In genomic region chr11:120235024-120235628, GRCh38 we compare ENCODE assay signal across 8 cellular contexts. TPM values are rescaled to one million over a fixed set of nuclear protein-coding genes. Genes with fewer than 3 reads are reported as not detected.
A peak's percentile ranks its signal among the peaks of the same experiment; 100 is the strongest.
DNase-seq lines count a peak whose midpoint lies in the region; ATAC-seq and TF ChIP-seq lines count a peak whose summit lies in the region.

No MANE protein-coding gene starts in this region.

- DNase-seq in AG08396 (ENCODE audit: low spot score) (peak; percentile 71), NCI-H2196 treated with DMSO at 0.1 percent for 48 hours (lab: John Stamatoyannopoulos, UW; ENCODE audit: unreplicated experiment) (peak; percentile 25), epithelial cell of proximal tubule (ENCODE audit: low read depth) (no peak), ureter (ENCODE audit: low spot score) (peak; percentile 74), AML-193 (lab: John Stamatoyannopoulos, UW) (no peak)
- DNase-seq in activated CD4-positive, alpha-beta memory T cell treated with anti-CD3 and anti-CD28 coated beads, Interleukin-2, amount 10 ng/mL, durations not matched to agents 7 days and 5 days: peak; percentile 72

- no peak overlapping the region for H3K27ac Mint-ChIP-seq in activated CD4-positive, alpha-beta memory T cell treated with anti-CD3 and anti-CD28 coated beads, Interleukin-2, amount 10 ng/mL, durations not matched to agents 7 days and 5 days

- TF ChIP-seq EP300 in neural cell (conservative IDR thresholded peaks at IDR 0.05; ENCODE audit: poor library complexity, severe bottlenecking): no peak

- H2AFZ ChIP-seq in neural cell (ENCODE audit: low read depth, low read length): no peak overlapping the region

- peak; percentile 54 for ATAC-seq in GM19351 (IDR thresholded peaks at IDR 0.05; ENCODE audit: unreplicated experiment)

- POLR2A ChIA-PET in activated CD4-positive, alpha-beta memory T cell treated with anti-CD3 and anti-CD28 coated beads, Interleukin-2, amount 10 ng/mL, durations not matched to agents 7 days and 5 days (lab: Charles Lee): interaction anchor here (1.0 kb wide), 1 partner anchor 10 kb away, joined by 3 read pairs; no protein-coding TSS in a partner anchor

- no peaks in the 10 kb centered on the region for H3K79me2 ChIP-seq in neural cell (replicated peaks; ENCODE audit: insufficient read depth, low read length)

- no peak overlapping the region for H3K27ac ChIP-seq in neural cell (ENCODE audit: low read length)

- no peaks in the 10 kb centered on the region for H3K9me3 Mint-ChIP-seq in activated CD4-positive, alpha-beta memory T cell treated with anti-CD3 and anti-CD28 coated beads, Interleukin-2, amount 10 ng/mL, durations not matched to agents 7 days and 5 days

- no peaks in the 10 kb centered on the region for H3K4me1 Mint-ChIP-seq in activated CD4-positive, alpha-beta memory T cell treated with anti-CD3 and anti-CD28 coated beads, Interleukin-2, amount 10 ng/mL, durations not matched to agents 7 days and 5 days

- CTCF ChIA-PET in activated CD4-positive, alpha-beta memory T cell treated with anti-CD3 and anti-CD28 coated beads, Interleukin-2, amount 10 ng/mL, durations not matched to agents 7 days and 5 days (lab: Charles Lee): interaction anchor here (1.5 to 13.2 kb wide), 5 partner anchors 12 to 67 kb away, joined by 3 to 272 read pairs (median 8); no protein-coding TSS in a partner anchor

- H3K9me2 ChIP-seq in neural cell (ENCODE audit: insufficient read depth, low read length): no peaks in the 10 kb centered on the region

- no peaks in the 10 kb centered on the region for H3K36me3 ChIP-seq in neural cell (ENCODE audit: insufficient read depth, low read length)

- no peak overlapping the region for H3K4me2 ChIP-seq in neural cell (ENCODE audit: low read length)

- no peaks in the 10 kb centered on the region for H4K20me1 ChIP-seq in neural cell (ENCODE audit: insufficient read depth)

- H3K27me3 Mint-ChIP-seq in activated CD4-positive, alpha-beta memory T cell treated with anti-CD3 and anti-CD28 coated beads, Interleukin-2, amount 10 ng/mL, durations not matched to agents 7 days and 5 days: peaks cover 57% of the 10 kb centered on the region

- TF ChIP-seq RAD21 in neural cell (conservative IDR thresholded peaks at IDR 0.05): peak; percentile 95

- no peaks in the 10 kb centered on the region for H3K9me3 ChIP-seq in neural cell (ENCODE audit: low read length)

- no peak overlapping the region for H3K9ac ChIP-seq in neural cell (ENCODE audit: low read length)

- no peaks in the 10 kb centered on the region for H3K36me3 Mint-ChIP-seq in activated CD4-positive, alpha-beta memory T cell treated with anti-CD3 and anti-CD28 coated beads, Interleukin-2, amount 10 ng/mL, durations not matched to agents 7 days and 5 days (ENCODE audit: low read depth)

- no peak overlapping the region for H3K4me3 Mint-ChIP-seq in activated CD4-positive, alpha-beta memory T cell treated with anti-CD3 and anti-CD28 coated beads, Interleukin-2, amount 10 ng/mL, durations not matched to agents 7 days and 5 days

- peaks cover 17% of the 10 kb centered on the region for H3K27me3 ChIP-seq in neural cell (ENCODE audit: insufficient read depth, low read depth, low read length)

- H3F3A ChIP-seq in neural cell (ENCODE audit: insufficient read depth, low read length, poor library complexity, severe bottlenecking): no peaks in the 10 kb centered on the region

- no peak overlapping the region for H3K4me3 ChIP-seq in epithelial cell of proximal tubule (ENCODE audit: low read depth, low read length)
- no peak overlapping the region for H3K4me3 ChIP-seq in neural cell (ENCODE audit: low read length)

- TF ChIP-seq CTCF in epithelial cell of proximal tubule (conservative IDR thresholded peaks at IDR 0.05; ENCODE audit: low read depth, low read length) (peak; percentile 95), neural cell (IDR thresholded peaks at IDR 0.05; ENCODE audit: poor library complexity, severe bottlenecking) (peak; percentile 92)

TF ChIP-seq in neural cell, 6 proteins besides CTCF, POLR2A, EP300 and RAD21:
- TF ChIP-seq MXI1 (conservative IDR thresholded peaks at IDR 0.05; ENCODE audit: poor library complexity, severe bottlenecking) (no peak), SMC3 (conservative IDR thresholded peaks at IDR 0.05; ENCODE audit: poor library complexity) (peak; percentile 99)

RNA-seq across cellular contexts. Expression of gene POU2F3, which starts 4.8 kb away (rescaled TPM):
- not detected for total RNA-seq in activated CD4-positive, alpha-beta memory T cell treated with anti-CD3 and anti-CD28 coated beads, Interleukin-2, amount 10 ng/mL, durations not matched to agents 7 days and 5 days
- total RNA-seq in epithelial cell of proximal tubule (0.58 and 1.4 TPM in 2 replicates), ureter (7.6 TPM)
- not detected in 2 replicates for polyA plus RNA-seq in neural cell
- polyA minus RNA-seq in neural cell: not detected in 2 replicates

RNA-seq across cellular contexts. Expression of gene OAF, which starts 24.3 kb away (rescaled TPM):
- total RNA-seq in activated CD4-positive, alpha-beta memory T cell treated with anti-CD3 and anti-CD28 coated beads, Interleukin-2, amount 10 ng/mL, durations not matched to agents 7 days and 5 days: 1 to 10 TPM; 1.4 to 2.0 TPM
- 36.2 and 39.4 TPM in 2 replicates for total RNA-seq in epithelial cell of proximal tubule
- polyA plus RNA-seq in neural cell: 0.14 and 0.97 TPM in 2 replicates
- not detected in 2 replicates for polyA minus RNA-seq in neural cell
- 34.9 TPM for total RNA-seq in ureter

Comparison
In these comparisons a context has a peak if more than half of its experiments do, and no peak if none do; other contexts are left out.
1. DNase-seq: peak in AG08396 (single experiment), NCI-H2196 treated with DMSO at 0.1 percent for 48 hours (single experiment), activated CD4-positive, alpha-beta memory T cell treated with anti-CD3 and anti-CD28 coated beads, Interleukin-2, amount 10 ng/mL, durations not matched to agents 7 days and 5 days (single experiment) and ureter (single experiment); none in epithelial cell of proximal tubule (single experiment) and AML-193 (0 of 2).
2. RNA of gene OAF, which starts 24.3 kb away (total RNA-seq): 36.2 to 39.4 TPM in epithelial cell of proximal tubule and 34.9 TPM in ureter (single experiment); 1.4 to 2.0 TPM in activated CD4-positive, alpha-beta memory T cell treated with anti-CD3 and anti-CD28 coated beads, Interleukin-2, amount 10 ng/mL, durations not matched to agents 7 days and 5 days; every median in the first group is over 10 times any median in the second.